In the genomic region with DNA sequence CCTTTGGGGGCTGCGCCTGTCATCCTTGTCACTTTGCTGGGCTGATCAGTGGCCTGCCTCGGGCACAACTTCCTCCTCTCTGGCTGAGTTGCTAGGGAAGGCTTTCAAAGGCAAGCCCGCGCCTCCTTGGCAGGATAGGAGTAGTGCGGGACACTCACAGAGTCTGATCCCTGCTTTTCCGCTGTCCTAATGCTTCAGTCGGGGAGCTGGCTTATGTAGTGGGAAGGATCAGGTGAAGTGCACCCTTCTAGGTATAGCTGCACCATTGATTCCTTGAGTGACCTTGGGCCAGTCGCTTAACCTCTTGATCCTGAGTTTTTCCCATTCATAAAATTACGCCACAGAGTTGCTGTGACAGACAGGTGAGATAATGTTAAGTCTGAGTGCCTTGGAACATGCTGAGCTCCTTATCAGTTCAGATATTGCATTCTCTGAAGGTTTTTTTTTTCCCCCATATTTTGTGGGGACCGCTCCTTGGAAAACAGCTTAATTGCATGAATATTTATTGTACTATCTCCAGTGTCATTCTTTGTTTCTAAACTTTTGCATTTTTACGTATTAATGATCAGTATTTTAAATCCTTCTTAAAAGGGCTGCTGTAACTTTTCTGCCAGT, we compare ENCODE assay signal across 8 cellular contexts. TPM values are rescaled to one million over a fixed set of nuclear protein-coding genes. Genes with fewer than 3 reads are reported as not detected.
DNase-seq lines count a peak whose midpoint lies in the region; ATAC-seq and TF ChIP-seq lines count a peak whose summit lies in the region.

No MANE protein-coding gene starts in this region.

- peak overlapping the region; percentile 94 for H3K4me3 Mint-ChIP-seq in activated naive CD4-positive, alpha-beta T cell treated with anti-CD3 and anti-CD28 coated beads, Interleukin-2, amount 10 ng/mL, durations not matched to agents 7 days and 5 days
- H3K4me3 Mint-ChIP-seq in T-cell (peak overlapping the region; percentile 93 to 96 (median 93)), nephron progenitor cell (peak overlapping the region; percentile 93)

- peak; percentile 22 for DNase-seq in activated naive CD4-positive, alpha-beta T cell treated with anti-CD3 and anti-CD28 coated beads, Interleukin-2, amount 10 ng/mL, durations not matched to agents 7 days and 5 days
- no peak for DNase-seq in activated naive CD4-positive, alpha-beta T cell treated with Interleukin-2 at 50 U/mL for 16 hours
- peak in 2 of 34 experiments; percentile 6 to 7 for DNase-seq in T-cell
- DNase-seq in nephron progenitor cell, result no peak
- no peak for DNase-seq in activated effector memory CD4-positive, alpha-beta T cell treated with Interleukin-2 at 50 U/mL for 16 hours
- no peak for DNase-seq in NCI-H1436 (lab: John Stamatoyannopoulos, UW)

- peak overlapping the region; percentile 91 for H3K27ac Mint-ChIP-seq in activated naive CD4-positive, alpha-beta T cell treated with anti-CD3 and anti-CD28 coated beads, Interleukin-2, amount 10 ng/mL, durations not matched to agents 7 days and 5 days
- H3K27ac Mint-ChIP-seq in T-cell (peak overlapping the region; percentile 84 to 90), nephron progenitor cell (peak overlapping the region; percentile 99)

- TF ChIP-seq CTCF in nephron progenitor cell (IDR thresholded peaks at IDR 0.05), result no peak

- peaks cover 18% of the 10 kb centered on the region for H3K36me3 Mint-ChIP-seq in activated naive CD4-positive, alpha-beta T cell treated with anti-CD3 and anti-CD28 coated beads, Interleukin-2, amount 10 ng/mL, durations not matched to agents 7 days and 5 days
- peaks cover 6% of the 10 kb centered on the region for H3K36me3 Mint-ChIP-seq in T-cell
- H3K36me3 Mint-ChIP-seq in nephron progenitor cell (ENCODE audit: low read depth), result peaks cover 35% of the 10 kb centered on the region

- H3K36me3 ChIP-seq in esophagus (ENCODE audit: control insufficient read depth in 2 of 2, insufficient read depth in 2 of 2, low read length in 1 of 2), result no peaks in the 10 kb centered on the region

- H3K27ac ChIP-seq in esophagus (ENCODE audit: low read depth in 2 of 2, low read length in 1 of 2), result peak overlapping the region; percentile 98

- POLR2A ChIA-PET in T-cell (lab: Charles Lee), result interaction anchor here (0.5 to 1.5 kb wide), 11 partner anchors 9 to 176 kb away, joined by 3 to 8 read pairs (median 3); partner anchors contain the start of gene ZNF143 (in 1 of the 2)

- H3K27me3 Mint-ChIP-seq in activated naive CD4-positive, alpha-beta T cell treated with anti-CD3 and anti-CD28 coated beads, Interleukin-2, amount 10 ng/mL, durations not matched to agents 7 days and 5 days, result no peaks in the 10 kb centered on the region
- H3K27me3 Mint-ChIP-seq in T-cell (no peaks in the 10 kb centered on the region), nephron progenitor cell (ENCODE audit: low read depth, poor library complexity) (peaks cover 3% of the 10 kb centered on the region)

- H3K9me3 Mint-ChIP-seq in activated naive CD4-positive, alpha-beta T cell treated with anti-CD3 and anti-CD28 coated beads, Interleukin-2, amount 10 ng/mL, durations not matched to agents 7 days and 5 days, result no peaks in the 10 kb centered on the region
- H3K9me3 Mint-ChIP-seq in T-cell (no peaks in the 10 kb centered on the region), nephron progenitor cell (peaks cover 12% of the 10 kb centered on the region)

- peak overlapping the region; percentile 98 to 100 for H3K4me3 ChIP-seq in esophagus (ENCODE audit: low read depth in 1 of 2, low read length in 2 of 2)

- H3K9me3 ChIP-seq in esophagus (ENCODE audit: control insufficient read depth in 2 of 2, insufficient read depth in 1 of 2, low read depth in 1 of 2, low read length in 1 of 2), result no peaks in the 10 kb centered on the region

- H3K4me1 ChIP-seq in esophagus (ENCODE audit: control insufficient read depth in 2 of 2, insufficient read depth in 2 of 2, low read length in 1 of 2), result no peaks in the 10 kb centered on the region

- no peaks in the 10 kb centered on the region for H3K27me3 ChIP-seq in esophagus (ENCODE audit: control insufficient read depth in 1 of 2, insufficient read depth in 2 of 2, low read length in 2 of 2)

- CTCF ChIA-PET in activated naive CD4-positive, alpha-beta T cell treated with anti-CD3 and anti-CD28 coated beads, Interleukin-2, amount 10 ng/mL, durations not matched to agents 7 days and 5 days (lab: Charles Lee), result interaction anchor here (0.6 to 2.0 kb wide), 6 partner anchors 25 to 306 kb away, joined by 3 to 4 read pairs (median 3); no protein-coding TSS in a partner anchor
- CTCF ChIA-PET in T-cell (lab: Charles Lee), result interaction anchor here (0.6 to 2.2 kb wide), 9 partner anchors 9 to 1156 kb away, joined by 3 to 7 read pairs (median 4); partner anchors contain the start of genes RNF141 (in 1 of the 2) and ZNF143 (in 1 of the 2)

- ATAC-seq in HG03354 (IDR thresholded peaks at IDR 0.05; ENCODE audit: poor library complexity, severe bottlenecking, unreplicated experiment), result peak; percentile 3
- ATAC-seq in T-cell (replicated peaks in 1 of 4), result no peak

- H3K4me1 Mint-ChIP-seq in activated naive CD4-positive, alpha-beta T cell treated with anti-CD3 and anti-CD28 coated beads, Interleukin-2, amount 10 ng/mL, durations not matched to agents 7 days and 5 days, result peaks cover 35% of the 10 kb centered on the region
- H3K4me1 Mint-ChIP-seq in T-cell (peaks cover 43 to 45% (median 43%) of the 10 kb centered on the region in 3 donors), nephron progenitor cell (peaks cover 38% of the 10 kb centered on the region)

- WGBS in esophagus, 2 donors, result 5 to 6% methylated on average over 11 of the region's 11 CpGs

RNA-seq across cellular contexts. Expression of gene IPO7, which starts 0.9 kb away (rescaled TPM):
- 10 to 100 TPM; 53.3 to 72.8 (median 61.2) TPM for total RNA-seq in T-cell
- 10 to 100 TPM; 18.2 to 27.2 TPM for polyA plus RNA-seq in esophagus
